ENCODE assay signal across 22 cellular contexts in the genomic region with DNA sequence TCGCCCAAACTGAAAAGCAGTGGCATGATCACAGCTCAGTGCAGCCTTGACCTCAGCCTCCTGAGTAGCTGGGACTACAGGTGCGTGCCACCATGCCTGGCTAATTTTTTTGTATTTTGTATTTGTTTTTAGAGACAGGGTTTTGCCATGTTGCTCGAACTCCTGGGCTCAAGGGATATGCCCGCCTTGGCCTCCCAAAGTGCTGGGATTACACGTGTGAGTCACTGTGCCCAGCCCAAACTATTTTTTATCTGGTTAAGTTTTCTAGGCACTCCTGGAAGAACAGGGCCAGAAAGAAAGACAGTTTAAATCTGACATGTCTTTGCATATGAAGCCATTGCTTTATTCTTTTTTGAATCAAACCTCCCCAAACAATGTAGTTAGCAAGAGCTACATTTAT.
"Had no signal": no experiment of that assay in that cellular context is flagged by ENCODE, and none has a peak within 500 bp of the region (broad histone marks: within the 10 kb centered on the region; RNA-seq: fewer than 3 reads in every experiment).

No MANE protein-coding gene starts in this region.

- H3K9me3 Mint-ChIP-seq: activated CD8-positive, alpha-beta T cell treated with anti-CD3 and anti-CD28 coated beads for 36 hours; activated naive CD4-positive, alpha-beta T cell treated with anti-CD3 and anti-CD28 coated beads, Interleukin-2, amount 10 ng/mL, durations not matched to agents 7 days and 5 days; activated naive CD8-positive, alpha-beta T cell treated with anti-CD3 and anti-CD28 coated beads, Interleukin-2, amount 50 U/mL, for 24 hours; activated T-cell treated with anti-CD3 and anti-CD28 coated beads, Interleukin-2, amount 50 U/mL, for 24 hours; central memory CD8-positive, alpha-beta T cell; stimulated activated naive CD8-positive, alpha-beta T cell treated with anti-CD3 and anti-CD28 coated beads, Interleukin-15, amount 100 ng/mL, for 72 hours; WTC11 had no signal

- H3K27ac Mint-ChIP-seq: activated CD8-positive, alpha-beta T cell treated with anti-CD3 and anti-CD28 coated beads for 36 hours; activated naive CD4-positive, alpha-beta T cell treated with anti-CD3 and anti-CD28 coated beads, Interleukin-2, amount 10 ng/mL, durations not matched to agents 7 days and 5 days; activated naive CD8-positive, alpha-beta T cell treated with anti-CD3 and anti-CD28 coated beads, Interleukin-2, amount 50 U/mL, for 24 hours; activated T-cell treated with anti-CD3 and anti-CD28 coated beads, Interleukin-2, amount 50 U/mL, for 24 hours; nephron progenitor cell; stimulated activated naive CD8-positive, alpha-beta T cell treated with anti-CD3 and anti-CD28 coated beads, Interleukin-15, amount 100 ng/mL, for 72 hours; WTC11 had no signal

- H3K4me1 Mint-ChIP-seq: central memory CD8-positive, alpha-beta T cell; WTC11 had no signal

- H3K36me3 ChIP-seq: esophagus muscularis mucosa, lower lobe of right lung, right atrium auricular region, suprapubic skin had no signal

- H3K27me3 Mint-ChIP-seq: activated CD8-positive, alpha-beta T cell treated with anti-CD3 and anti-CD28 coated beads for 36 hours; activated naive CD8-positive, alpha-beta T cell treated with anti-CD3 and anti-CD28 coated beads, Interleukin-2, amount 50 U/mL, for 24 hours; activated T-cell treated with anti-CD3 and anti-CD28 coated beads, Interleukin-2, amount 50 U/mL, for 24 hours; central memory CD8-positive, alpha-beta T cell; stimulated activated naive CD8-positive, alpha-beta T cell treated with anti-CD3 and anti-CD28 coated beads, Interleukin-15, amount 100 ng/mL, for 72 hours had no signal

- H3K27me3 ChIP-seq: esophagus muscularis mucosa, right atrium auricular region, suprapubic skin had no signal

- DNase-seq: activated CD4-positive, alpha-beta T cell treated with anti-CD3 and anti-CD28 coated beads for 48 hours; activated CD8-positive, alpha-beta T cell treated with anti-CD3 and anti-CD28 coated beads for 36 hours; activated naive CD4-positive, alpha-beta T cell treated with anti-CD3 and anti-CD28 coated beads, Interleukin-2, amount 10 ng/mL, durations not matched to agents 7 days and 5 days; activated naive CD8-positive, alpha-beta T cell treated with anti-CD3 and anti-CD28 coated beads, Interleukin-2, amount 50 U/mL, for 24 hours; activated T-cell treated with anti-CD3 and anti-CD28 coated beads, Interleukin-2, amount 50 U/mL, for 24 hours; anterior cingulate cortex; hippocampal formation; islet precursor cell; lower lobe of right lung; nephron progenitor cell; nucleus accumbens; stimulated activated CD4-positive, alpha-beta T cell treated with anti-CD3 and anti-CD28 coated beads, Interleukin-4, amount 100 ng/mL, for 1 hour; stimulated activated naive CD8-positive, alpha-beta T cell treated with anti-CD3 and anti-CD28 coated beads, Interleukin-15, amount 100 ng/mL, for 72 hours; SW 1271; trophoblast cell had no signal

- H3K36me3 Mint-ChIP-seq: activated naive CD4-positive, alpha-beta T cell treated with anti-CD3 and anti-CD28 coated beads, Interleukin-2, amount 10 ng/mL, durations not matched to agents 7 days and 5 days; WTC11 had no signal

- H3K9me3 ChIP-seq: esophagus muscularis mucosa, lower lobe of right lung, right atrium auricular region, suprapubic skin had no signal

- H3K27ac ChIP-seq: coronary artery, esophagus muscularis mucosa, lower lobe of right lung, right atrium auricular region, suprapubic skin had no signal

- ATAC-seq: activated CD8-positive, alpha-beta T cell treated with anti-CD3 and anti-CD28 coated beads for 36 hours; activated naive CD8-positive, alpha-beta T cell treated with anti-CD3 and anti-CD28 coated beads, Interleukin-2, amount 50 U/mL, for 24 hours; lower lobe of right lung; stimulated activated naive CD8-positive, alpha-beta T cell treated with anti-CD3 and anti-CD28 coated beads, Interleukin-15, amount 100 ng/mL, for 72 hours; WTC11 had no signal

- H3K4me3 ChIP-seq: coronary artery, esophagus muscularis mucosa, lower lobe of right lung, right atrium auricular region, skin epidermis, suprapubic skin had no signal

- H3K4me3 Mint-ChIP-seq: activated CD8-positive, alpha-beta T cell treated with anti-CD3 and anti-CD28 coated beads for 36 hours; activated naive CD4-positive, alpha-beta T cell treated with anti-CD3 and anti-CD28 coated beads, Interleukin-2, amount 10 ng/mL, durations not matched to agents 7 days and 5 days; activated naive CD8-positive, alpha-beta T cell treated with anti-CD3 and anti-CD28 coated beads, Interleukin-2, amount 50 U/mL, for 24 hours; activated T-cell treated with anti-CD3 and anti-CD28 coated beads, Interleukin-2, amount 50 U/mL, for 24 hours; central memory CD8-positive, alpha-beta T cell; nephron progenitor cell; stimulated activated naive CD8-positive, alpha-beta T cell treated with anti-CD3 and anti-CD28 coated beads, Interleukin-15, amount 100 ng/mL, for 72 hours; WTC11 had no signal
